30 cellular contexts compared by ENCODE assay signal in the genomic region with DNA sequence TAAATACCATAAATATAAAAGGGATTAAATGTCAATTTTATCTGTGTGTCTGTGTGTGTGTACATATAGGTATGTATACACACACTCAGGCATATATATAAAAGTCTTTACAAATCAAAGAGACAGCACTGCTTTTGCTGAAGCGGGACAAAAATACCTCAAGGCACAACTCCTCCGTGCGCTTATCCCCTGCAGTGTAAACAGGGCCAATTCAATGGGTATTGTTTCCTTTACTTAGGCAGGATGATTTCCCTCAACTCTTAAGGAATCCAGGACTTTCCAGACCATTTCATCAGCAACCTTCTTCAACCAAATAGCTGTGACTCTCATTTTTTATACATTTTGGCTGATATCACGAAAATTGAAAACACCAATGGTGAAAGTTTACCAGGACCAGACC.
"Had no signal": no experiment of that assay in that cellular context is flagged by ENCODE, and none has a peak within 500 bp of the region (broad histone marks: within the 10 kb centered on the region; RNA-seq: fewer than 3 reads in every experiment).

No MANE protein-coding gene starts in this region.

- ATAC-seq: heart right ventricle; left lobe of liver; mucosa of descending colon; natural killer cell treated with Interleukin-12 subunit alpha and Interleukin-12 subunit beta and Interleukin-15 and Interleukin-18, amount 100 ng/mL, for 72 hours; psoas muscle; right cardiac atrium; stimulated activated memory B cell treated with anti-CD40 and anti-IgM and Interleukin-4, amounts not matched to agents 10 μg/mL and 1 μg/mL and 100 μg/mL, for 72 hours had no signal

- H3K4me3 ChIP-seq: coronary artery, esophagus squamous epithelium, heart right ventricle, lung, mucosa of descending colon, ovary, psoas muscle, sigmoid colon, thoracic aorta, tibial nerve, upper lobe of left lung had no signal

- H3K9me3 Mint-ChIP-seq: memory B cell; naive B cell; natural killer cell treated with Interleukin-12 subunit alpha and Interleukin-12 subunit beta and Interleukin-15 and Interleukin-18, amount 100 ng/mL, for 72 hours; neural crest cell; stimulated activated memory B cell treated with anti-CD40 and anti-IgM and Interleukin-4, amounts not matched to agents 10 μg/mL and 1 μg/mL and 100 μg/mL, for 72 hours; stimulated activated naive CD8-positive, alpha-beta T cell treated with anti-CD3 and anti-CD28 coated beads, Interleukin-15, Interleukin-2, amounts not matched to agents 100 ng/mL and 50 ng/mL, for 24 hours had no signal

- H3K27ac ChIP-seq: coronary artery, esophagus squamous epithelium, heart right ventricle, ovary, psoas muscle, sigmoid colon, thoracic aorta, tibial nerve, upper lobe of left lung had no signal

- H3K4me1 ChIP-seq: esophagus squamous epithelium, heart right ventricle, psoas muscle, sigmoid colon, tibial nerve, upper lobe of left lung had no signal

- H3K4me3 Mint-ChIP-seq: memory B cell; mesothelial cell of epicardium; naive B cell; natural killer cell treated with Interleukin-12 subunit alpha and Interleukin-12 subunit beta and Interleukin-15 and Interleukin-18, amount 100 ng/mL, for 72 hours; neural crest cell; stimulated activated memory B cell treated with anti-CD40 and anti-IgM and Interleukin-4, amounts not matched to agents 10 μg/mL and 1 μg/mL and 100 μg/mL, for 72 hours; stimulated activated naive CD8-positive, alpha-beta T cell treated with anti-CD3 and anti-CD28 coated beads, Interleukin-15, Interleukin-2, amounts not matched to agents 100 ng/mL and 50 ng/mL, for 24 hours had no signal

- H3K36me3 ChIP-seq: esophagus squamous epithelium, heart right ventricle, ovary, sigmoid colon, thoracic aorta, tibial nerve, upper lobe of left lung had no signal

- H3K9me3 ChIP-seq: esophagus squamous epithelium, heart right ventricle, mucosa of descending colon, ovary, psoas muscle, sigmoid colon, thoracic aorta, tibial nerve, upper lobe of left lung had no signal

- DNase-seq: dermis blood vessel endothelial cell; effector memory CD4-positive, alpha-beta T cell; erythroblast; esophagus squamous epithelium; foreskin melanocyte; glutamatergic neuron; heart right ventricle; hippocampal formation; kidney; mucosa of descending colon; naive B cell; nucleus accumbens; ovary; psoas muscle; right cardiac atrium; sigmoid colon; stimulated activated CD4-positive, alpha-beta T cell treated with anti-CD3 and anti-CD28 coated beads, Interleukin-2, amount 100 ng/mL, for 24 hours; stimulated activated CD4-positive, alpha-beta T cell treated with anti-CD3 and anti-CD28 coated beads, Interleukin-4, amount 100 ng/mL, for 24 hours; upper lobe of left lung had no signal

- H3K27me3 ChIP-seq: esophagus squamous epithelium, heart right ventricle, ovary, sigmoid colon, tibial nerve, upper lobe of left lung had no signal

- H3K27me3 Mint-ChIP-seq: memory B cell; naive B cell; natural killer cell treated with Interleukin-12 subunit alpha and Interleukin-12 subunit beta and Interleukin-15 and Interleukin-18, amount 100 ng/mL, for 72 hours; stimulated activated memory B cell treated with anti-CD40 and anti-IgM and Interleukin-4, amounts not matched to agents 10 μg/mL and 1 μg/mL and 100 μg/mL, for 72 hours; stimulated activated naive CD8-positive, alpha-beta T cell treated with anti-CD3 and anti-CD28 coated beads, Interleukin-15, Interleukin-2, amounts not matched to agents 100 ng/mL and 50 ng/mL, for 24 hours had no signal

- H3K4me1 Mint-ChIP-seq: mesothelial cell of epicardium; naive B cell; stimulated activated memory B cell treated with anti-CD40 and anti-IgM and Interleukin-4, amounts not matched to agents 10 μg/mL and 1 μg/mL and 100 μg/mL, for 72 hours had no signal

- H3K27ac Mint-ChIP-seq: memory B cell; mesothelial cell of epicardium; naive B cell; natural killer cell treated with Interleukin-12 subunit alpha and Interleukin-12 subunit beta and Interleukin-15 and Interleukin-18, amount 100 ng/mL, for 72 hours; stimulated activated memory B cell treated with anti-CD40 and anti-IgM and Interleukin-4, amounts not matched to agents 10 μg/mL and 1 μg/mL and 100 μg/mL, for 72 hours; stimulated activated naive CD8-positive, alpha-beta T cell treated with anti-CD3 and anti-CD28 coated beads, Interleukin-15, Interleukin-2, amounts not matched to agents 100 ng/mL and 50 ng/mL, for 24 hours had no signal

- H3K36me3 Mint-ChIP-seq: memory B cell; mesothelial cell of epicardium; naive B cell; natural killer cell treated with Interleukin-12 subunit alpha and Interleukin-12 subunit beta and Interleukin-15 and Interleukin-18, amount 100 ng/mL, for 72 hours; stimulated activated memory B cell treated with anti-CD40 and anti-IgM and Interleukin-4, amounts not matched to agents 10 μg/mL and 1 μg/mL and 100 μg/mL, for 72 hours had no signal
